ENCODE assay signal across 22 cellular contexts in the genomic region with DNA sequence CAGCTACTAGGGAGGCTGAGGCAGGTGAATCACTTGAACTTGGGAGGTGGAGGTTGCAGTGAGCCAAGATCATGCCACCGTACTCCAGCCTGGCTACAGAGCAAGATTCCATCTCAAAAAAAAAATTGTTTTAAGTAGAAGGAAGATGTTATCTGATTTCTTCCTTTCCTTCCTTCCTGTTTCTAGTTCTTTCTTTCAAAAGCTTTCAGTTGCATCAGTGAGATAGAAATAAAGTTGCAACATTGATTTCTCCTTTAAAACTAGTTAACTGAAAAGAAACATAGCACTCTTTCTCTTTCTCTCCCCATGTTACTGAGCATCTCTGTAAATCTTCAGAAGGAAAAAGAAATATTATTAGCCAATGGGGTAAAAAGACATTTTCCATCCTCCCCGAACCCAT.
DNase-seq lines count a peak whose midpoint lies in the region; ATAC-seq lines count a peak whose summit lies in the region.
"Had no signal": no experiment of that assay in that cellular context is flagged by ENCODE, and none has a peak within 500 bp of the region (broad histone marks: within the 10 kb centered on the region; RNA-seq: fewer than 3 reads in every experiment).

No MANE protein-coding gene starts in this region.

- H3K27ac ChIP-seq in angular gyrus (ENCODE audit: low read depth, low read length): peak overlapping the region; percentile 7
- H3K27ac ChIP-seq: 22Rv1, A549 had no signal

- no peak for ATAC-seq in GM18867 (IDR thresholded peaks at IDR 0.05; ENCODE audit: unreplicated experiment)
- ATAC-seq: A549 had no signal

- DNase-seq in SIG-M5 treated with dmso at 0.1 percent for 504 hours (lab: John Stamatoyannopoulos, UW; ENCODE audit: unreplicated experiment) (peak; percentile 2), SIG-M5 (lab: John Stamatoyannopoulos, UW) (no peak), OCI-M1 (lab: John Stamatoyannopoulos, UW) (peak; percentile 62), NCI-H82 (lab: John Stamatoyannopoulos, UW) (no peak), NCI-H2107 treated with DMSO at 0.1 percent for 48 hours (lab: John Stamatoyannopoulos, UW; ENCODE audit: unreplicated experiment) (no peak)
- DNase-seq: AML-193; C1 segment of cervical spinal cord; CD4-positive, alpha-beta memory T cell; CD4-positive, CD25-positive, alpha-beta regulatory T cell; CD8-positive, alpha-beta memory T cell; COR-L47; DMS 273 treated with DMSO at 0.1 percent for 48 hours; DMS153; DMS53; DMS79; DND-41; EL; GDM1 had no signal

Comparison
In these comparisons a context has a peak if more than half of its experiments do, and no peak if none do; other contexts are left out.
1. DNase-seq: peak in SIG-M5 treated with dmso at 0.1 percent for 504 hours (single experiment) and OCI-M1 (single experiment); none in SIG-M5 (single experiment), NCI-H82 (single experiment) and NCI-H2107 treated with DMSO at 0.1 percent for 48 hours (single experiment).